ENCODE assay signal across 9 cellular contexts in genomic region chr19:4744451-4745170, GRCh38. TPM values are rescaled to one million over a fixed set of nuclear protein-coding genes. Genes with fewer than 3 reads are reported as not detected.
DNase-seq lines count a peak whose midpoint lies in the region; ATAC-seq lines count a peak whose summit lies in the region.
"Had no signal": no experiment of that assay in that cellular context is flagged by ENCODE, and none has a peak within 500 bp of the region (broad histone marks: within the 10 kb centered on the region; RNA-seq: fewer than 3 reads in every experiment).

No MANE protein-coding gene starts in this region.

- H4K8ac ChIP-seq in trophoblast cell (ENCODE audit: low read depth, low read length), result no peak overlapping the region

- H4K91ac ChIP-seq in trophoblast cell (ENCODE audit: low read depth, low read length), result no peak overlapping the region

- no peak overlapping the region for H3K9ac ChIP-seq in trophoblast cell (ENCODE audit: low read length)

- H3K36me3 ChIP-seq in trophoblast cell (ENCODE audit: control insufficient read depth in 1 of 2, insufficient read depth in 2 of 2, low read length in 2 of 2), result no peaks in the 10 kb centered on the region

- no peak overlapping the region for H3K23ac ChIP-seq in trophoblast cell (ENCODE audit: low read length)

- H2BK5ac ChIP-seq in trophoblast cell (ENCODE audit: low read depth, low read length, poor library complexity), result no peak overlapping the region

- H3K27me3 ChIP-seq in trophoblast cell (ENCODE audit: insufficient read depth, low read length), result no peaks in the 10 kb centered on the region

- WGBS in trophoblast cell (ENCODE audit: extremely low coverage, insufficient coverage, insufficient read length), result no CpG with 5 or more reads among the region's 8 CpGs

- no peak overlapping the region for H2AFZ ChIP-seq in trophoblast cell (ENCODE audit: insufficient read depth, low read length, poor library complexity)

- H4K12ac ChIP-seq in trophoblast cell (ENCODE audit: low read depth, low read length), result no peak overlapping the region

- H3K9me3 ChIP-seq in trophoblast cell (ENCODE audit: insufficient read depth, low read depth, low read length), result peaks cover 6% of the 10 kb centered on the region

- H3K4me3 ChIP-seq in trophoblast cell (ENCODE audit: low read depth, low read length), result no peak overlapping the region
- H3K4me3 ChIP-seq: SK-N-MC had no signal

- no peak overlapping the region for H2BK12ac ChIP-seq in trophoblast cell (ENCODE audit: low read length)

- peaks cover 3 to 8% of the 10 kb centered on the region in 2 experiments for H3K4me1 ChIP-seq in trophoblast cell (ENCODE audit: control insufficient read depth in 1 of 2, insufficient read depth in 2 of 2, low read length in 2 of 2)

- no peak for ATAC-seq in GM19452 (IDR thresholded peaks at IDR 0.05; ENCODE audit: unreplicated experiment)

- H2BK120ac ChIP-seq in trophoblast cell (ENCODE audit: insufficient read depth, low read length, poor library complexity), result no peak overlapping the region

- H3K27ac ChIP-seq in trophoblast cell (ENCODE audit: low read depth, low read length), result no peak overlapping the region
- H3K27ac ChIP-seq: SK-N-MC had no signal

- no peak overlapping the region for H3K4ac ChIP-seq in trophoblast cell (ENCODE audit: low read depth, low read length)

- H3K79me1 ChIP-seq in trophoblast cell (ENCODE audit: low read length), result no peaks in the 10 kb centered on the region

- no peak overlapping the region for H3K18ac ChIP-seq in trophoblast cell (ENCODE audit: low read length)

- H3K4me2 ChIP-seq in trophoblast cell (ENCODE audit: low read length), result peak overlapping the region; percentile 32

- no peak overlapping the region for H3K14ac ChIP-seq in trophoblast cell (ENCODE audit: low read length)

- H2AK5ac ChIP-seq in trophoblast cell (ENCODE audit: low read length), result no peak overlapping the region

- no peaks in the 10 kb centered on the region for H3K79me2 ChIP-seq in trophoblast cell (ENCODE audit: control insufficient read depth, insufficient read depth, low read length, poor library complexity)

- DNase-seq in Daoy (ENCODE audit: low read depth) (peak; percentile 83), RKO (ENCODE audit: low spot score) (peak; percentile 71), fibroblast of peridontal ligament (ENCODE audit: extremely low read depth) (peak; percentile 94), trophoblast cell (peak; percentile 27 to 37), T-helper 1 cell (no peak)
- DNase-seq in stimulated activated CD4-positive, alpha-beta T cell treated with anti-CD3 and anti-CD28 coated beads, Interleukin-1b, Interleukin-23, amount 100 ng/mL, for 48 hours, result no peak
- DNase-seq in stimulated activated CD4-positive, alpha-beta T cell treated with anti-CD3 and anti-CD28 coated beads, Interleukin-4, amount 100 ng/mL, for 4 hours, result no peak

RNA-seq across cellular contexts. Expression of gene DPP9, which starts 21.0 kb away (rescaled TPM):
- total RNA-seq in Daoy (2014; rRNA removed; shearing (Covaris generic)), result 77.1 and 109 TPM in 2 replicates
- polyA plus RNA-seq in trophoblast cell (2013), result 29.5 and 30.5 TPM in 2 replicates

RNA-seq across cellular contexts. Expression of gene FEM1A, which starts 46.9 kb away (rescaled TPM):
- total RNA-seq in Daoy (2014; rRNA removed; shearing (Covaris generic)), result 13.5 and 14.0 TPM in 2 replicates
- polyA plus RNA-seq in trophoblast cell (2013), result 6.2 TPM in 2 replicates

Comparison
In these comparisons a context has a peak if more than half of its experiments do, and no peak if none do; other contexts are left out.
1. DNase-seq: peak in Daoy (single experiment), RKO (single experiment), fibroblast of peridontal ligament (single experiment) and trophoblast cell (2 of 2); none in T-helper 1 cell (0 of 5), stimulated activated CD4-positive, alpha-beta T cell treated with anti-CD3 and anti-CD28 coated beads, Interleukin-1b, Interleukin-23, amount 100 ng/mL, for 48 hours (single experiment) and stimulated activated CD4-positive, alpha-beta T cell treated with anti-CD3 and anti-CD28 coated beads, Interleukin-4, amount 100 ng/mL, for 4 hours (0 of 2).